In genomic region chr6:100038546-100038945, GRCh38 we compare ENCODE assay signal across 11 cellular contexts. TPM values are rescaled to one million over a fixed set of nuclear protein-coding genes. Genes with fewer than 3 reads are reported as not detected.
"Had no signal": no experiment of that assay in that cellular context is flagged by ENCODE, and none has a peak within 500 bp of the region (broad histone marks: within the 10 kb centered on the region; RNA-seq: fewer than 3 reads in every experiment).

No MANE protein-coding gene starts in this region.

RNA-seq across cellular contexts. Expression of gene MCHR2, which starts 44.5 kb away (rescaled TPM):
- total RNA-seq: OCI-LY7, PC-3, PC-9, Peyer's patch, Right ventricle myocardium inferior, Right ventricle myocardium superior, RPMI7951, SJCRH30, SJSA1, T-cell had no signal
- polyA plus RNA-seq: SK-N-SH had no signal
